ENCODE assay signal across 28 cellular contexts in genomic region chr17:49547566-49547965, GRCh38. TPM values are rescaled to one million over a fixed set of nuclear protein-coding genes. Genes with fewer than 3 reads are reported as not detected.
A peak's percentile ranks its signal among the peaks of the same experiment; 100 is the strongest.
DNase-seq lines count a peak whose midpoint lies in the region; ATAC-seq and TF ChIP-seq lines count a peak whose summit lies in the region.
"Had no signal": no experiment of that assay in that cellular context is flagged by ENCODE, and none has a peak within 500 bp of the region (broad histone marks: within the 10 kb centered on the region; RNA-seq: fewer than 3 reads in every experiment).

No MANE protein-coding gene starts in this region.

- H3K79me1 ChIP-seq in IMR-90 (ENCODE audit: low read depth in 1 of 2, low read length in 2 of 2), result no peaks in the 10 kb centered on the region

- H2AFZ ChIP-seq in IMR-90 (replicated peaks; ENCODE audit: low read length, poor library complexity) (peak overlapping the region; percentile 2), osteoblast (ENCODE audit: low read length) (no peak overlapping the region)

- no peaks in the 10 kb centered on the region for H3K79me2 ChIP-seq in osteoblast (ENCODE audit: insufficient read depth, low read length)

- H3K23ac ChIP-seq in IMR-90 (ENCODE audit: low read depth, low read length), result no peak overlapping the region

- H3K4me1 Mint-ChIP-seq in effector memory CD8-positive, alpha-beta T cell (ENCODE audit: low read depth in 2 of 2), result peaks cover 0 to 4% of the 10 kb centered on the region in 2 donors
- H3K4me1 Mint-ChIP-seq: CD14-positive monocyte; stimulated activated naive CD8-positive, alpha-beta T cell treated with anti-CD3 and anti-CD28 coated beads, Interleukin-15, amount 100 ng/mL, for 72 hours had no signal

- in situ Hi-C loops in IMR-90 (cut with MboI; ENCODE audit: low sequenced_read_pairs), result loop anchor here (10.0 kb wide), 1 partner anchor 233 kb away; no protein-coding TSS in a partner anchor

- H3K4me3 ChIP-seq in BLaER1 treated with 17β-estradiol and CSF1 and Interleukin-3, amounts not matched to agents 10 nM and 100 nM, result no peak overlapping the region
- H3K4me3 ChIP-seq in IMR-90 (ENCODE audit: insufficient read depth, low read depth, low read length) (no peak overlapping the region), osteoblast (ENCODE audit: insufficient read depth, low read length) (no peak overlapping the region)
- H3K4me3 ChIP-seq: heart left ventricle had no signal

- H3K9me3 Mint-ChIP-seq in effector memory CD8-positive, alpha-beta T cell, result no peaks in the 10 kb centered on the region

- no peak overlapping the region for H4K5ac ChIP-seq in IMR-90 (ENCODE audit: low read depth, low read length)

- H3K4me2 ChIP-seq in BLaER1 treated with 17β-estradiol and CSF1 and Interleukin-3, amounts not matched to agents 10 nM and 100 nM, result peak overlapping the region in 8 of 11 experiments; percentile 42 to 83 (median 76); a peak in 15 of 22 replicates
- no peak overlapping the region for H3K4me2 ChIP-seq in IMR-90 (ENCODE audit: low read depth, low read length)
- no peak overlapping the region for H3K4me2 ChIP-seq in osteoblast (ENCODE audit: insufficient read depth, low read length)

- TF ChIP-seq CTCF in IMR-90 (conservative IDR thresholded peaks at IDR 0.05; ENCODE audit: low read depth, low read length) (no peak), osteoblast (IDR thresholded peaks at IDR 0.05; ENCODE audit: extremely low read depth, low read depth, low read length) (no peak)

- no peak overlapping the region for H2AK9ac ChIP-seq in IMR-90 (replicated peaks; ENCODE audit: low read depth, low read length, poor library complexity)

- no TSS peak for BruUV-seq in IMR-90 (replicated peaks; lab: Mats Ljungman, UMichigan)

- no peaks in the 10 kb centered on the region for H3K9me1 ChIP-seq in IMR-90 (ENCODE audit: insufficient read depth, low read length)

- no peaks in the 10 kb centered on the region; a peak in 1 of 22 replicates for H4K20me1 ChIP-seq in BLaER1 treated with 17β-estradiol and CSF1 and Interleukin-3, amounts not matched to agents 10 nM and 100 nM
- H4K20me1 ChIP-seq in IMR-90 (ENCODE audit: insufficient read depth, low read length) (no peaks in the 10 kb centered on the region), osteoblast (ENCODE audit: insufficient read depth, low read length) (no peaks in the 10 kb centered on the region)

- intact Hi-C loops in IMR-90 (cut with micrococcal nuclease) (no loop called here), left cardiac atrium (cut with DNase I) (loop anchor here (5.0 kb wide), 2 partner anchors 110 to 230 kb away; no protein-coding TSS in a partner anchor)

- no peaks in the 10 kb centered on the region for H3K36me3 ChIP-seq in BLaER1 treated with 17β-estradiol and CSF1 and Interleukin-3, amounts not matched to agents 10 nM and 100 nM
- H3K36me3 ChIP-seq in IMR-90 (ENCODE audit: control insufficient read depth, insufficient read depth, low read length), result no peaks in the 10 kb centered on the region
- H3K36me3 ChIP-seq in osteoblast (ENCODE audit: insufficient read depth, low read length), result no peaks in the 10 kb centered on the region
- H3K36me3 ChIP-seq: heart left ventricle had no signal

- no peak overlapping the region for H3K4ac ChIP-seq in IMR-90 (ENCODE audit: low read depth, low read length)

- CTCF ChIA-PET in IMR-90 (lab: Yijun Ruan, JAX), result no interaction called here

- H2BK15ac ChIP-seq in IMR-90 (ENCODE audit: low read depth, low read length), result no peak overlapping the region

- no peak overlapping the region for H3K56ac ChIP-seq in IMR-90 (ENCODE audit: extremely low read depth, insufficient read depth, low read length)

- H2BK5ac ChIP-seq in IMR-90 (ENCODE audit: low read depth, low read length, poor library complexity, severe bottlenecking), result no peak overlapping the region

- no peak overlapping the region for H3K4me3 Mint-ChIP-seq in effector memory CD8-positive, alpha-beta T cell
- H3K4me3 Mint-ChIP-seq: activated CD8-positive, alpha-beta T cell treated with anti-CD3 and anti-CD28 coated beads, Interleukin-2, amount 10 ng/mL, durations not matched to agents 7 days and 5 days; stimulated activated naive CD8-positive, alpha-beta T cell treated with anti-CD3 and anti-CD28 coated beads, Interleukin-15, amount 100 ng/mL, for 72 hours; T-cell had no signal

- H3K9ac ChIP-seq in BLaER1 treated with 17β-estradiol and CSF1 and Interleukin-3, amounts not matched to agents 10 nM and 100 nM, result peak overlapping the region in 2 of 11 experiments; percentile 19 to 41; a peak in 2 of 22 replicates
- H3K9ac ChIP-seq in IMR-90 (ENCODE audit: low read depth, low read length), result no peak overlapping the region

- peaks cover 4% of the 10 kb centered on the region for H3K36me3 Mint-ChIP-seq in effector memory CD8-positive, alpha-beta T cell (ENCODE audit: insufficient read depth)
- H3K36me3 Mint-ChIP-seq: CD14-positive monocyte, T-cell had no signal

- no peak overlapping the region for H4K8ac ChIP-seq in IMR-90 (ENCODE audit: low read depth in 2 of 2, low read length in 2 of 2)

- peaks cover 0 to 49% (median 37%) of the 10 kb centered on the region in 10 experiments; a peak in 16 of 20 replicates for H3K4me1 ChIP-seq in BLaER1 treated with 17β-estradiol and CSF1 and Interleukin-3, amounts not matched to agents 10 nM and 100 nM
- H3K4me1 ChIP-seq in IMR-90 (ENCODE audit: control insufficient read depth, insufficient read depth, low read length) (no peaks in the 10 kb centered on the region), osteoblast (ENCODE audit: insufficient read depth, low read length) (no peaks in the 10 kb centered on the region)

- peak overlapping the region in 1 of 2 donors; percentile 12 for H3K27ac Mint-ChIP-seq in effector memory CD8-positive, alpha-beta T cell
- H3K27ac Mint-ChIP-seq: activated CD8-positive, alpha-beta T cell treated with anti-CD3 and anti-CD28 coated beads, Interleukin-2, amount 10 ng/mL, durations not matched to agents 7 days and 5 days; CD14-positive monocyte; T-cell had no signal

- no peak overlapping the region for H2BK120ac ChIP-seq in IMR-90 (ENCODE audit: low read depth, low read length)

- peaks cover 11 to 39% of the 10 kb centered on the region in 2 donors for H3K27me3 Mint-ChIP-seq in effector memory CD8-positive, alpha-beta T cell

- H4K91ac ChIP-seq in IMR-90 (ENCODE audit: insufficient read depth, low read depth, low read length), result no peak overlapping the region

- peaks cover 11 to 20% (median 18%) of the 10 kb centered on the region in 11 experiments for H3K9me3 ChIP-seq in BLaER1 treated with 17β-estradiol and CSF1 and Interleukin-3, amounts not matched to agents 10 nM and 100 nM (replicated peaks in 1 of 11)
- H3K9me3 ChIP-seq in IMR-90 (ENCODE audit: control insufficient read depth, insufficient read depth, low read length) (peaks cover 6% of the 10 kb centered on the region), osteoblast (ENCODE audit: low read depth, low read length) (no peaks in the 10 kb centered on the region)
- H3K9me3 ChIP-seq: heart left ventricle had no signal

- no peak overlapping the region for H3K27ac ChIP-seq in BLaER1 treated with 17β-estradiol and CSF1 and Interleukin-3, amounts not matched to agents 10 nM and 100 nM
- H3K27ac ChIP-seq in IMR-90 (ENCODE audit: insufficient read depth, low read length) (no peak overlapping the region), osteoblast (ENCODE audit: low read depth, low read length) (no peak overlapping the region)

- dilution Hi-C loops in IMR-90 (cut with HindIII; ENCODE audit: low sequenced_read_pairs, unreplicated experiment), result no loop called here

- DNase-seq in IMR-90 (no peak), left cardiac atrium (no peak), osteoblast (ENCODE audit: insufficient read length, low spot score, missing footprints) (peak; percentile 87), superior temporal gyrus (ENCODE audit: extremely low spot score) (no peak), NCI-H526 treated with DMSO at 0.1 percent for 48 hours (lab: John Stamatoyannopoulos, UW) (no peak), GDM1 (lab: John Stamatoyannopoulos, UW) (no peak)
- DNase-seq in effector memory CD8-positive, alpha-beta T cell, result no peak
- DNase-seq: activated CD4-positive, CD25-positive, alpha-beta regulatory T cell treated with anti-CD3 and anti-CD28 coated beads, Interleukin-2, amount 50 U/mL, for 72 hours; activated CD8-positive, alpha-beta T cell treated with anti-CD3 and anti-CD28 coated beads, Interleukin-2, amount 10 ng/mL, durations not matched to agents 7 days and 5 days; activated naive CD4-positive, alpha-beta T cell; activated T-cell treated with anti-CD3 and anti-CD28 coated beads, Interleukin-2, amount 50 U/mL, for 1 hour; amniotic stem cell; dermis blood vessel endothelial cell; DMS 273 treated with DMSO at 0.1 percent for 48 hours; NCI-H1105 treated with DMSO at 0.1 percent for 48 hours; NCI-H2029 treated with DMSO at 0.1 percent for 48 hours; NCI-H226; NCI-H774; occipital lobe; SHP77; stimulated activated CD4-positive, alpha-beta T cell treated with anti-CD3 and anti-CD28 coated beads, Interleukin-12 subunit alpha, Interleukin-12 subunit beta, amount 100 ng/mL, for 4 hours; stimulated activated naive CD8-positive, alpha-beta T cell treated with anti-CD3 and anti-CD28 coated beads, Interleukin-15, amount 100 ng/mL, for 72 hours; T-cell; trophoblast cell had no signal

- no peak overlapping the region for H2AK5ac ChIP-seq in IMR-90 (ENCODE audit: low read depth, low read length)

- H2BK20ac ChIP-seq in IMR-90 (ENCODE audit: low read depth, low read length), result no peak overlapping the region

- TF ChIP-seq RAD21 in IMR-90 (IDR thresholded peaks at IDR 0.05; ENCODE audit: low read length), result no peak

- POLR2A ChIA-PET in IMR-90 (lab: Charles Lee; ENCODE audit: unreplicated experiment), result no interaction called here

- no peak for TF ChIP-seq POLR2A in IMR-90 (IDR thresholded peaks at IDR 0.05; ENCODE audit: low read depth, low read length)

- H3K18ac ChIP-seq in IMR-90 (ENCODE audit: low read depth, low read length), result no peak overlapping the region

- 47% methylated on average over 3 of the region's 9 CpGs; no CpG with 5 or more reads in 1 of the 2 experiments for WGBS in IMR-90 (ENCODE audit: extremely low coverage in 2 of 2, insufficient read length in 1 of 2), 2 experiments

- no peak for ATAC-seq in IMR-90 (ENCODE audit: low read depth)
- ATAC-seq in left cardiac atrium, result peak; percentile 58 to 81
- ATAC-seq in effector memory CD8-positive, alpha-beta T cell (replicated peaks), result no peak
- ATAC-seq: activated CD8-positive, alpha-beta T cell treated with anti-CD3 and anti-CD28 coated beads, Interleukin-2, amount 10 ng/mL, durations not matched to agents 7 days and 5 days; stimulated activated naive CD8-positive, alpha-beta T cell treated with anti-CD3 and anti-CD28 coated beads, Interleukin-15, amount 100 ng/mL, for 72 hours; T-cell had no signal

- H3K14ac ChIP-seq in IMR-90 (replicated peaks; ENCODE audit: low read depth, low read length), result no peak overlapping the region

- H3K27me3 ChIP-seq in BLaER1 treated with 17β-estradiol and CSF1 and Interleukin-3, amounts not matched to agents 10 nM and 100 nM, result peaks cover 0 to 11% (median 0%) of the 10 kb centered on the region in 11 experiments; a peak in 2 of 22 replicates
- H3K27me3 ChIP-seq in IMR-90 (ENCODE audit: control insufficient read depth, insufficient read depth, low read length) (peaks cover 55% of the 10 kb centered on the region), osteoblast (ENCODE audit: insufficient read depth, low read length) (peaks cover 24% of the 10 kb centered on the region)
- H3K27me3 ChIP-seq: heart left ventricle had no signal

RNA-seq across cellular contexts. Expression of gene NXPH3, which starts 28.1 kb away (rescaled TPM):
- total RNA-seq in IMR-90 (2012; rRNA removed) (0.18 and 0.28 TPM in 2 replicates), left cardiac atrium (1 to 10 TPM; 3.6 to 6.5 TPM), osteoblast (1.8 and 3.3 TPM in 2 replicates)
- polyA plus RNA-seq in IMR-90 (2012; rRNA removed), result 0.20 and 0.31 TPM in 2 replicates
- polyA plus RNA-seq in IMR-90 (2012; cell fraction: cytosol; rRNA removed), result 0.22 and 0.25 TPM in 2 replicates
- 0.03 and 0.14 TPM in 2 replicates for polyA plus RNA-seq in IMR-90 (2012; cell fraction: nucleus; rRNA removed; ENCODE audit: low replicate concordance)
- total RNA-seq: activated CD8-positive, alpha-beta T cell treated with anti-CD3 and anti-CD28 coated beads, Interleukin-2, amount 10 ng/mL, durations not matched to agents 7 days and 5 days; T-cell had no signal
- polyA plus RNA-seq: CD14-positive monocyte had no signal

RNA-seq across cellular contexts. Expression of gene NGFR, which starts 52.5 kb away (rescaled TPM):
- total RNA-seq in IMR-90 (2012; rRNA removed) (0.18 TPM in 1 of 2 replicates, not detected in the other), left cardiac atrium (10 to 100 TPM; 13.7 to 31.1 TPM), osteoblast (under 0.01 and 0.29 TPM in 2 replicates)
- polyA plus RNA-seq in IMR-90 (2012; rRNA removed), result 0.11 and 0.15 TPM in 2 replicates
- polyA plus RNA-seq in IMR-90 (2012; cell fraction: cytosol; rRNA removed), result 0.01 and 0.09 TPM in 2 replicates
- 0.08 TPM in 1 of 2 replicates, not detected in the other for polyA plus RNA-seq in IMR-90 (2012; cell fraction: nucleus; rRNA removed; ENCODE audit: low replicate concordance)
- total RNA-seq: dermis blood vessel endothelial cell, endothelial cell of umbilical vein had no signal
- polyA plus RNA-seq: endothelial cell of umbilical vein had no signal

Comparison
In these comparisons a context has a peak if more than half of its experiments do, and no peak if none do; other contexts are left out.
1. H3K4me2 ChIP-seq: peak in BLaER1 treated with 17β-estradiol and CSF1 and Interleukin-3, amounts not matched to agents 10 nM and 100 nM (8 of 11); none in IMR-90 (single experiment) and osteoblast (single experiment).
2. ATAC-seq: peak in left cardiac atrium (2 of 2); none in IMR-90 (single experiment) and effector memory CD8-positive, alpha-beta T cell (single experiment).
3. RNA of gene NGFR, which starts 52.5 kb away (total RNA-seq): 13.7 to 31.1 TPM in left cardiac atrium; 0.18 TPM in IMR-90 and under 0.01 to 0.29 TPM in osteoblast; every median in the first group is over 10 times any median in the second.